15 cellular contexts compared by ENCODE assay signal in genomic region chr1:30998887-30999286, GRCh38.
"Had no signal": no experiment of that assay in that cellular context is flagged by ENCODE, and none has a peak within 500 bp of the region (broad histone marks: within the 10 kb centered on the region; RNA-seq: fewer than 3 reads in every experiment).

No MANE protein-coding gene starts in this region.

- DNase-seq: activated CD4-positive, alpha-beta T cell treated with anti-CD3 and anti-CD28 coated beads for 4 hours; activated gamma-delta T cell treated with Interleukin-2 at 50 U/mL for 16 hours; activated naive CD8-positive, alpha-beta T cell treated with anti-CD3 and anti-CD28 coated beads, Interleukin-2, amount 10 ng/mL, durations not matched to agents 7 days and 5 days; activated T-cell treated with anti-CD3 and anti-CD28 coated beads for 4 hours; anterior cingulate cortex; endodermal cell; erythroblast; left colon; lower lobe of right lung; midbrain; stimulated activated CD4-positive, alpha-beta T cell treated with anti-CD3 and anti-CD28 coated beads, Interleukin-12 subunit alpha, Interleukin-12 subunit beta, amount 100 ng/mL, for 4 hours; uterus had no signal

- H3K9me3 Mint-ChIP-seq: activated naive CD8-positive, alpha-beta T cell treated with anti-CD3 and anti-CD28 coated beads, Interleukin-2, amount 10 ng/mL, durations not matched to agents 7 days and 5 days; endodermal cell; stimulated activated effector memory CD8-positive, alpha-beta T cell treated with anti-CD3 and anti-CD28 coated beads, Interleukin-12 subunit alpha, Interleukin-12 subunit beta, amount 100 ng/mL, for 72 hours had no signal

- H3K27ac Mint-ChIP-seq: activated naive CD8-positive, alpha-beta T cell treated with anti-CD3 and anti-CD28 coated beads, Interleukin-2, amount 10 ng/mL, durations not matched to agents 7 days and 5 days had no signal

- H3K27me3 Mint-ChIP-seq: activated naive CD8-positive, alpha-beta T cell treated with anti-CD3 and anti-CD28 coated beads, Interleukin-2, amount 10 ng/mL, durations not matched to agents 7 days and 5 days had no signal

- H3K4me3 Mint-ChIP-seq: activated naive CD8-positive, alpha-beta T cell treated with anti-CD3 and anti-CD28 coated beads, Interleukin-2, amount 10 ng/mL, durations not matched to agents 7 days and 5 days; endodermal cell; stimulated activated effector memory CD8-positive, alpha-beta T cell treated with anti-CD3 and anti-CD28 coated beads, Interleukin-12 subunit alpha, Interleukin-12 subunit beta, amount 100 ng/mL, for 72 hours had no signal

- H3K9me3 ChIP-seq: gastroesophageal sphincter, lower lobe of right lung, uterus had no signal

- H3K4me3 ChIP-seq: gastroesophageal sphincter, lower lobe of right lung, uterus had no signal

- H3K27me3 ChIP-seq: gastroesophageal sphincter, uterus had no signal

- ATAC-seq: gastroesophageal sphincter; left colon; lower lobe of right lung; SK-N-SH treated with all-trans-retinoic acid at 6 μM for 48 hours; stimulated activated effector memory CD8-positive, alpha-beta T cell treated with anti-CD3 and anti-CD28 coated beads, Interleukin-12 subunit alpha, Interleukin-12 subunit beta, amount 100 ng/mL, for 72 hours had no signal

- H3K4me1 ChIP-seq: lower lobe of right lung, uterus had no signal

- H3K36me3 ChIP-seq: uterus had no signal

- H3K27ac ChIP-seq: gastroesophageal sphincter, lower lobe of right lung, uterus had no signal
